In genomic region chr4:7903686-7904085, GRCh38 we compare ENCODE assay signal across 15 cellular contexts. TPM values are rescaled to one million over a fixed set of nuclear protein-coding genes. Genes with fewer than 3 reads are reported as not detected.
A peak's percentile ranks its signal among the peaks of the same experiment; 100 is the strongest.
DNase-seq lines count a peak whose midpoint lies in the region; ATAC-seq and TF ChIP-seq lines count a peak whose summit lies in the region.
"Had no signal": no experiment of that assay in that cellular context is flagged by ENCODE, and none has a peak within 500 bp of the region (broad histone marks: within the 10 kb centered on the region; RNA-seq: fewer than 3 reads in every experiment).

No MANE protein-coding gene starts in this region.

- 80% methylated on average over 1 to 2 of the region's 4 CpGs for WGBS in mesodermal cell (ENCODE audit: insufficient coverage in 2 of 2), 2 experiments

- no peaks in the 10 kb centered on the region for H3K9me3 Mint-ChIP-seq in chondrocyte (ENCODE audit: low read depth)
- H3K9me3 Mint-ChIP-seq in type B pancreatic cell = no peaks in the 10 kb centered on the region
- no peaks in the 10 kb centered on the region for H3K9me3 Mint-ChIP-seq in activated T-helper 17 cell treated with anti-CD3 and anti-CD28 coated beads, Interleukin-2, amount 50 U/mL, for 72 hours
- H3K9me3 Mint-ChIP-seq: activated B cell treated with CpG ODN at 0.5 μM for 24 hours; neural progenitor cell; stimulated activated naive B cell treated with anti-CD40 and anti-IgM and Interleukin-4, amounts not matched to agents 10 μg/mL and 1 μg/mL and 100 μg/mL, for 72 hours had no signal

- H3K4me3 Mint-ChIP-seq in chondrocyte (ENCODE audit: unreplicated experiment) (peak overlapping the region; percentile 43), type B pancreatic cell (no peak overlapping the region)
- H3K4me3 Mint-ChIP-seq in activated T-helper 17 cell treated with anti-CD3 and anti-CD28 coated beads, Interleukin-2, amount 50 U/mL, for 72 hours = no peak overlapping the region
- H3K4me3 Mint-ChIP-seq: activated B cell treated with CpG ODN at 0.5 μM for 24 hours; activated CD8-positive, alpha-beta memory T cell treated with anti-CD3 and anti-CD28 coated beads, Interleukin-2, amount 10 ng/mL, durations not matched to agents 7 days and 5 days; neural progenitor cell; stimulated activated naive B cell treated with anti-CD40 and anti-IgM and Interleukin-4, amounts not matched to agents 10 μg/mL and 1 μg/mL and 100 μg/mL, for 72 hours had no signal

- H3K4me3 ChIP-seq in mesodermal cell (ENCODE audit: extremely low read depth, insufficient read depth, low read length, poor library complexity, severe bottlenecking) = no peak overlapping the region
- H3K4me3 ChIP-seq: neural progenitor cell had no signal

- DNase-seq in NCI-H748 (lab: John Stamatoyannopoulos, UW; ENCODE audit: unreplicated experiment) = peak; percentile 15
- DNase-seq in NCI-H748 treated with DMSO at 0.1 percent for 48 hours (lab: John Stamatoyannopoulos, UW) = no peak
- DNase-seq in chondrocyte (ENCODE audit: low spot score) = no peak
- DNase-seq in type B pancreatic cell (ENCODE audit: extremely low spot score, unreplicated experiment) = no peak
- DNase-seq in HuH-7 (ENCODE audit: low spot score) = no peak
- DNase-seq: activated B cell treated with CpG ODN at 0.5 μM for 24 hours; activated CD8-positive, alpha-beta memory T cell treated with anti-CD3 and anti-CD28 coated beads, Interleukin-2, amount 10 ng/mL, durations not matched to agents 7 days and 5 days; activated naive CD4-positive, alpha-beta T cell treated with Interleukin-2 at 50 U/mL for 16 hours; left colon; NCI-H446 treated with DMSO at 0.1 percent for 48 hours; stimulated activated naive B cell treated with anti-CD40 and anti-IgM and Interleukin-4, amounts not matched to agents 10 μg/mL and 1 μg/mL and 100 μg/mL, for 72 hours had no signal

- H3K36me3 ChIP-seq in mesodermal cell (ENCODE audit: control insufficient read depth, insufficient read depth, low read length) = no peaks in the 10 kb centered on the region
- H3K36me3 ChIP-seq: neural progenitor cell had no signal

- peak overlapping the region; percentile 31 for H3K27ac ChIP-seq in mesodermal cell (ENCODE audit: low read depth, low read length, severe bottlenecking)
- H3K27ac ChIP-seq: neural progenitor cell had no signal

- TF ChIP-seq CTCF in chondrocyte (IDR thresholded peaks at IDR 0.05) (no peak), type B pancreatic cell (conservative IDR thresholded peaks at IDR 0.05) (no peak)

- H3K27ac Mint-ChIP-seq in chondrocyte (ENCODE audit: unreplicated experiment) = peak overlapping the region; percentile 100
- H3K27ac Mint-ChIP-seq in type B pancreatic cell = peak overlapping the region; percentile 27
- no peak overlapping the region for H3K27ac Mint-ChIP-seq in activated T-helper 17 cell treated with anti-CD3 and anti-CD28 coated beads, Interleukin-2, amount 50 U/mL, for 72 hours
- H3K27ac Mint-ChIP-seq: activated B cell treated with CpG ODN at 0.5 μM for 24 hours; activated CD8-positive, alpha-beta memory T cell treated with anti-CD3 and anti-CD28 coated beads, Interleukin-2, amount 10 ng/mL, durations not matched to agents 7 days and 5 days; stimulated activated naive B cell treated with anti-CD40 and anti-IgM and Interleukin-4, amounts not matched to agents 10 μg/mL and 1 μg/mL and 100 μg/mL, for 72 hours had no signal

- H3K36me3 Mint-ChIP-seq in chondrocyte (ENCODE audit: low read depth) (no peaks in the 10 kb centered on the region), type B pancreatic cell (no peaks in the 10 kb centered on the region)
- no peaks in the 10 kb centered on the region for H3K36me3 Mint-ChIP-seq in activated T-helper 17 cell treated with anti-CD3 and anti-CD28 coated beads, Interleukin-2, amount 50 U/mL, for 72 hours (ENCODE audit: low read depth)
- H3K36me3 Mint-ChIP-seq: activated CD8-positive, alpha-beta memory T cell treated with anti-CD3 and anti-CD28 coated beads, Interleukin-2, amount 10 ng/mL, durations not matched to agents 7 days and 5 days; neural progenitor cell; stimulated activated naive B cell treated with anti-CD40 and anti-IgM and Interleukin-4, amounts not matched to agents 10 μg/mL and 1 μg/mL and 100 μg/mL, for 72 hours had no signal

- ATAC-seq in GM21360 (IDR thresholded peaks at IDR 0.05; ENCODE audit: unreplicated experiment) = no peak
- ATAC-seq in activated T-helper 17 cell treated with anti-CD3 and anti-CD28 coated beads, Interleukin-2, amount 50 U/mL, for 72 hours (replicated peaks) = no peak
- ATAC-seq: activated CD8-positive, alpha-beta memory T cell treated with anti-CD3 and anti-CD28 coated beads, Interleukin-2, amount 10 ng/mL, durations not matched to agents 7 days and 5 days; left colon; stimulated activated naive B cell treated with anti-CD40 and anti-IgM and Interleukin-4, amounts not matched to agents 10 μg/mL and 1 μg/mL and 100 μg/mL, for 72 hours had no signal

- H3K27me3 Mint-ChIP-seq in chondrocyte (ENCODE audit: low read depth) = no peaks in the 10 kb centered on the region
- no peaks in the 10 kb centered on the region for H3K27me3 Mint-ChIP-seq in type B pancreatic cell
- no peaks in the 10 kb centered on the region for H3K27me3 Mint-ChIP-seq in activated T-helper 17 cell treated with anti-CD3 and anti-CD28 coated beads, Interleukin-2, amount 50 U/mL, for 72 hours

- peaks cover 90% of the 10 kb centered on the region for H3K4me1 Mint-ChIP-seq in chondrocyte (ENCODE audit: low read depth)
- peaks cover 74% of the 10 kb centered on the region for H3K4me1 Mint-ChIP-seq in type B pancreatic cell (ENCODE audit: unreplicated experiment)
- H3K4me1 Mint-ChIP-seq in activated T-helper 17 cell treated with anti-CD3 and anti-CD28 coated beads, Interleukin-2, amount 50 U/mL, for 72 hours = peaks cover 11% of the 10 kb centered on the region
- H3K4me1 Mint-ChIP-seq: activated B cell treated with CpG ODN at 0.5 μM for 24 hours; stimulated activated naive B cell treated with anti-CD40 and anti-IgM and Interleukin-4, amounts not matched to agents 10 μg/mL and 1 μg/mL and 100 μg/mL, for 72 hours had no signal

- H3K9me3 ChIP-seq in mesodermal cell (ENCODE audit: control insufficient read depth, low read length) = no peaks in the 10 kb centered on the region

- H3K4me1 ChIP-seq in mesodermal cell (ENCODE audit: control insufficient read depth, insufficient read depth, low read length, poor library complexity, severe bottlenecking) = peaks cover 74% of the 10 kb centered on the region

RNA-seq across cellular contexts. Expression of gene AFAP1, which starts 36.0 kb away (rescaled TPM):
- total RNA-seq in chondrocyte (107 to 119 TPM (median 118 TPM) in 3 replicates), type B pancreatic cell (ENCODE audit: low replicate concordance) (36.6 and 37.2 TPM in 2 replicates)
- 22.1 TPM for polyA plus RNA-seq in mesodermal cell (2013, experiment 1 of 2)
- polyA plus RNA-seq in mesodermal cell (2013, experiment 2 of 2) = 20.3 TPM
- total RNA-seq in activated T-helper 17 cell treated with anti-CD3 and anti-CD28 coated beads, Interleukin-2, amount 50 U/mL, for 72 hours = 10 to 100 TPM; 20.1 to 29.8 TPM
